8 cellular contexts compared by ENCODE assay signal in the genomic region with DNA sequence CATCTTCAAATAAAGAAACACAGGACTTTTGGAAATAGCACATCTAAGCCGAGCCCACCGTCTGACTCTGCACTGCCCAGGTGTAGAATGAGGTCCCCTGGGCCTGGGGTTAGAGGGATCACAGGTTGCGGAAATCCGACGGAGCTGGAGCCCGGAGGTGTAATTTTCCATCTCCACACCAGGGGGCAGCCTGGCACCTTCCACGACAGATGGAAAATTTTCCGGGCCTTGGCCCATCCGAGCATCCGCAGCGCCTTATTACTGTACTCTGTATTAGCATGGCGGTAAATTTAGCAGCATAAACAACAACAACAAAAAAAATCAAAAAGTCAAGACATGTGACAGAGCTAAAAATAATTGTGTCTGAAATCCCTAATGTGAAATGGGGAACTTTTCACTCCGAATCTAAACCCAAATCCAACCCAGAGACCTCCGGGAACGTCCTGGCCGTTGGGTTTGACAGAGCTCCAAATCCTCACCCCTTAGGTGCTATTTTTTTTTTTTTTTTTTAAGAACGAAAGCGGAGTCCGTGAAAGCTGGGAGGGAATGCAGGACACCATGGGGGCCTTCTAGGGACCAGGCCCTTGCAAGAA.
DNase-seq lines count a peak whose midpoint lies in the region; ATAC-seq and TF ChIP-seq lines count a peak whose summit lies in the region.

No MANE protein-coding gene starts in this region.

- no peaks in the 10 kb centered on the region for H3K9me3 ChIP-seq in colonic mucosa
- H3K9me3 ChIP-seq in lower lobe of right lung, result no peaks in the 10 kb centered on the region

- H3K4me3 ChIP-seq in colonic mucosa (no peak overlapping the region), lower lobe of right lung (no peak overlapping the region)

- TF ChIP-seq CTCF in colonic mucosa (IDR thresholded peaks at IDR 0.05), result peak; percentile 96
- TF ChIP-seq CTCF in lower lobe of right lung (IDR thresholded peaks at IDR 0.05), result peak; percentile 90

- H3K27ac ChIP-seq in colonic mucosa (no peak overlapping the region), lower lobe of right lung (no peak overlapping the region)

- H3K36me3 ChIP-seq in colonic mucosa (no peaks in the 10 kb centered on the region), lower lobe of right lung (no peaks in the 10 kb centered on the region)

- no peak overlapping the region for H3K9ac ChIP-seq in colonic mucosa (ENCODE audit: low read depth in 2 of 2, low read length in 2 of 2)

- no peaks in the 10 kb centered on the region for H3K27me3 ChIP-seq in colonic mucosa
- H3K27me3 ChIP-seq in lower lobe of right lung (ENCODE audit: low read depth), result peaks cover 22% of the 10 kb centered on the region

- DNase-seq in DMS114 treated with DMSO at 0.1 percent for 48 hours (lab: John Stamatoyannopoulos, UW; ENCODE audit: unreplicated experiment), result peak; percentile 33
- DNase-seq in HCEC 1CT, result peak; percentile 46
- DNase-seq in NCI-H2196 treated with DMSO at 0.1 percent for 48 hours (lab: John Stamatoyannopoulos, UW; ENCODE audit: unreplicated experiment), result peak; percentile 25
- DNase-seq in activated CD4-positive, alpha-beta T cell treated with anti-CD3 and anti-CD28 coated beads for 48 hours, result peak; percentile 85
- DNase-seq in colonic mucosa, result peak; percentile 74
- DNase-seq in lower lobe of right lung, result peak; percentile 77
- peak; percentile 12 for DNase-seq in stimulated activated CD8-positive, alpha-beta memory T cell treated with anti-CD3 and anti-CD28 coated beads, Interleukin-12 subunit alpha, Interleukin-12 subunit beta, amount 100 ng/mL, for 1 hour (ENCODE audit: low read depth)

- intact Hi-C loops in colonic mucosa (cut with DNase I) (loop anchor here (5.0 kb wide), 1 partner anchor 152 kb away; no protein-coding TSS in a partner anchor), lower lobe of right lung (cut with DNase I) (no loop called here)

- H3K4me1 ChIP-seq in colonic mucosa, result no peaks in the 10 kb centered on the region
- no peaks in the 10 kb centered on the region for H3K4me1 ChIP-seq in lower lobe of right lung

- ATAC-seq in lower lobe of right lung (peak; percentile 85 to 92), HG03432 (IDR thresholded peaks at IDR 0.05; ENCODE audit: unreplicated experiment) (no peak)

Comparison
In these comparisons a context has a peak if more than half of its experiments do, and no peak if none do; other contexts are left out.
1. DNase-seq: peak in every context shown above with its lines; median percentile 85 in activated CD4-positive, alpha-beta T cell treated with anti-CD3 and anti-CD28 coated beads for 48 hours; 77 in lower lobe of right lung; 74 in colonic mucosa; 46 in HCEC 1CT; 33 in DMS114 treated with DMSO at 0.1 percent for 48 hours; 25 in NCI-H2196 treated with DMSO at 0.1 percent for 48 hours; 12 in stimulated activated CD8-positive, alpha-beta memory T cell treated with anti-CD3 and anti-CD28 coated beads, Interleukin-12 subunit alpha, Interleukin-12 subunit beta, amount 100 ng/mL, for 1 hour.